8 cellular contexts compared by ENCODE assay signal in the genomic region with DNA sequence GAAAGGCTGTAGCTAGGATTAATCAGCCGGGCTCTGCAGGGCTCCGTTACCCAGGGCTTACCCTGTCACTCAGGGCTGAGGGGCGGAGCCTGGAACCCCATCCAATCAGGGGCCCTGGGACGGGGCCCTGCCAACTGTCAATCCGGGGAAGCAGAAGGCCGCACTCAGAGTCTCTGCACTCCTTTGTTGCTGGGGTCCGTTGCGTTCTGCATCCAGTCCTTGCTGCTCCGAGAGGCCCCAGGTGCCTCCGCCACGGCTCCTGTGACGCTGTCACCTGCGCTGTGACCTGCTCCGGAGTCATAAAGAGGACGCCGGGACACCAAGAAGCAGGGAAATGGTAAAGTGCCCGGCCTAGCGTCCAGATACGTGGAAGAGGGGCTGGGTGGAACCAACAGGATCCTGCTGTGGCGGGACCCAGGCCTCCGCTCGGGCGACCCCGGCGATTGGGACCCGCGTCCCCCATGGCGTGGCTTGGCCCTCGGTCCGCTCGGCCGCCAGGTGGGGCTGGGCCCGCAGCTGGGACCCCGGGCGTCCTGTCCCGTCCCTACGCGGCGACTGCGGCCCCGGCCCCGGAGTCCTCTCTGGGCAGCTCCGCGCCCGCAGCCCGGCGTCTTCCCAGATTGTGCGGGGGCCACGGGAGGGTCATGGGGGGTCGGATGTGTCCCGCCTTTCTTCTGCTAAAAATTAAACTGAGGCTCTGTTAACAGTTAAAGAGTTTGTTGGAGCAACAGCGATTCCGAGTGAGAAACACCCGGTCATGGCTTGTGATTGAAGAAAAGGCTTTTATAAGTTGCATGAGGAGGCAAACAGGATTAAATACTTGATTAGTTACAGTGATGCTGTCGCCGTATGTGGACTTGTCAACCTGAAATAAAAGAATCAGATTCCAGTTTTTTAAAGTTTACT. TPM values are rescaled to one million over a fixed set of nuclear protein-coding genes. Genes with fewer than 3 reads are reported as not detected.
DNase-seq lines count a peak whose midpoint lies in the region; ATAC-seq and TF ChIP-seq lines count a peak whose summit lies in the region.

A gene (plus strand): TSS at position 133 of the 906 bp plus-strand sequence. CDS start 7,431 bp downstream, outside the sequence.

- no peak for TF ChIP-seq CTCF in omental fat pad (IDR thresholded peaks at IDR 0.05)
- TF ChIP-seq CTCF in suprapubic skin (IDR thresholded peaks at IDR 0.05): peak in 1 of 2 donors; percentile 23

- TF ChIP-seq POLR2A in suprapubic skin (IDR thresholded peaks at IDR 0.05): peak in 1 of 2 donors; percentile 11

- no peaks in the 10 kb centered on the region for H3K36me3 ChIP-seq in suprapubic skin

- peak within 1 kb of the TSS; percentile 46 for H3K27ac ChIP-seq in suprapubic skin

- intact Hi-C loops in head of caudate nucleus (cut with DNase I): loop anchor here (5.0 kb wide), 2 partner anchors 189 to 344 kb away; a partner anchor contains a TSS

- H3K9me3 ChIP-seq in suprapubic skin: no peaks in the 10 kb centered on the region

- 1% methylated on average over 20 of the region's 56 CpGs for WGBS in suprapubic skin

- peak; percentile 87 for DNase-seq in DMS79 treated with DMSO at 0.1 percent for 48 hours (lab: John Stamatoyannopoulos, UW)
- peak; percentile 88 for DNase-seq in M059J (ENCODE audit: low read depth)
- DNase-seq in SK-N-DZ (ENCODE audit: low spot score): peak; percentile 95
- DNase-seq in activated naive CD4-positive, alpha-beta T cell treated with anti-CD3 and anti-CD28 coated beads, Interleukin-2, amount 50 U/mL, for 16 hours: peak; percentile 91
- DNase-seq in head of caudate nucleus: peak; percentile 93 to 99 (median 97)
- DNase-seq in omental fat pad (ENCODE audit: low spot score): peak; percentile 84
- DNase-seq in suprapubic skin (ENCODE audit: low spot score in 2 of 2): peak; percentile 92 to 94

- peak within 1 kb of the TSS; percentile 64 for H3K4me3 ChIP-seq in suprapubic skin

- H3K4me1 ChIP-seq in suprapubic skin: peaks cover 15% of the 10 kb centered on the region

- ATAC-seq in GM21737 (IDR thresholded peaks at IDR 0.05; ENCODE audit: unreplicated experiment) (peak; percentile 93), omental fat pad (ENCODE audit: low FRiP score) (peak; percentile 99)

- H3K27me3 ChIP-seq in suprapubic skin: no peaks in the 10 kb centered on the region

- no peak for TF ChIP-seq EP300 in suprapubic skin (IDR thresholded peaks at IDR 0.05)

RNA-seq across cellular contexts. Expression of the gene that starts here (rescaled TPM):
- 0.39 and 0.64 TPM in 2 replicates for total RNA-seq in M059J (2014; rRNA removed; shearing (Covaris generic))
- polyA plus RNA-seq in SK-N-DZ (2014; cell fraction: cytosol; rRNA removed): 4.0 and 10.4 TPM in 2 replicates
- polyA plus RNA-seq in SK-N-DZ (2014; cell fraction: nucleus; rRNA removed): 4.2 and 6.4 TPM in 2 replicates
- total RNA-seq in omental fat pad (1 to 10 TPM in 1 of 4 donors, under 1 TPM in 3; 0.36 to 3.9 (median 0.76) TPM), suprapubic skin (1 to 10 TPM in 1 of 4 donors, under 1 TPM in 2, not detected in 1; 0.48 to 1.4 (median 0.59) TPM)

Comparison
In these comparisons a context has a peak if more than half of its experiments do, and no peak if none do; other contexts are left out.
1. Peak in every context shown above with its lines: DNase-seq, ATAC-seq, H3K4me3 ChIP-seq and H3K27ac ChIP-seq.
2. Peak in DNase-seq in M059J; RNA of the gene not detected or under 1 TPM.